Comparison of ENCODE assay signal across 1 cellular context in the genomic region with DNA sequence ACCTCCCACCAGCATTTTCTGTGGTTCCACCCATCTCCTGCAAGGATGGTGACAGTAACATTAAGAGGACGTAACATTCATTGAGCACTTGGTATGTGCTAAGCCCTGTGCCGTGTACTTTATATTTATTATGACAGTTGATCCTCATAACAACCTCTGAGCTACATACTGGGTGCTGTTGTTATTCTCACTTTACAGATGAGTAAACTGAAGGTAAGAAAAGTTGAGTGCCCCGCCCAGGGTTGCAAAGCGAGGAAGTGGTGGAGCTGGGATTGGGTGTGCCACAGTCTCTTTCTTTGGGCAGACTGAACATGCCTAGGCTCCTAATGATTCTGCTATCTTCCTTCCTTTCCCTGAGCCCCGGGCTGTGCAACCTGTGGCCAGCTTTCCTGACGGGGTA.
TF ChIP-seq lines count a peak whose summit lies in the region.

No MANE protein-coding gene starts in this region.

TF ChIP-seq in HCT116, 20 proteins besides CTCF, POLR2A, EP300 and RAD21 (continued from another document):
- TF ChIP-seq SP1 (IDR thresholded peaks at IDR 0.05; ENCODE audit: low read depth) (no peak), CEBPB (IDR thresholded peaks at IDR 0.05; ENCODE audit: low read depth) (no peak), ZNF274 (IDR thresholded peaks at IDR 0.05; ENCODE audit: low read depth, low read length) (no peak), ELF1 (IDR thresholded peaks at IDR 0.05; ENCODE audit: borderline replicate concordance, low read depth) (no peak), JUND (IDR thresholded peaks at IDR 0.05) (no peak)
